1 cellular context compared by ENCODE assay signal in the genomic region with DNA sequence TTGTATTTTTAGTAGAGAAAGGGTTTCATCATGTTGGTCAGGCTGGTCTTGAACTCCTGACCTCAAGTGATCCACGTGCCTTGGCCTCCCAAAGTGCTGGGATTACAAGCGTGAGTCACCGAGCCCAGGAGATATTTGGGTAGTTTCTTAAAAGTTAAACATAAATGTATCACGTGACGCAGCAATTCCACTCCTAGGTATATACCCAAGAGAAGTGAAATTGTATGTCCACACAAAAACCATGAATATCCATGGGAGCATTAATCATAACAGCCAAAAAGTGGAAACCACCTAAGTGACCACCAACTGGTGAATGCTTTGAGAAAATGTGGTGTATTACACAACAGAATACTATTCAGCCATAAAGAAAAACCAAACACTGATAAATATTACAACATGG.
TF ChIP-seq lines count a peak whose summit lies in the region.

No MANE protein-coding gene starts in this region.

TF ChIP-seq in K562, 482 proteins besides CTCF, POLR2A, EP300 and RAD21 (continues in another document):
- TF ChIP-seq KDM2B (CRISPR knock-in tag; IDR thresholded peaks at IDR 0.05) = no peak
- TF ChIP-seq CBX1 (IDR thresholded peaks at IDR 0.05; ENCODE audit: low read depth) = no peak
- TF ChIP-seq, protein P1, sequence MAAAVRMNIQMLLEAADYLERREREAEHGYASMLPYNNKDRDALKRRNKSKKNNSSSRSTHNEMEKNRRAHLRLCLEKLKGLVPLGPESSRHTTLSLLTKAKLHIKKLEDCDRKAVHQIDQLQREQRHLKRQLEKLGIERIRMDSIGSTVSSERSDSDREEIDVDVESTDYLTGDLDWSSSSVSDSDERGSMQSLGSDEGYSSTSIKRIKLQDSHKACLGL (CRISPR knock-in tag; IDR thresholded peaks at IDR 0.05; ENCODE audit: borderline replicate concordance, poor library complexity, severe bottlenecking) = no peak
- TF ChIP-seq, protein P2, sequence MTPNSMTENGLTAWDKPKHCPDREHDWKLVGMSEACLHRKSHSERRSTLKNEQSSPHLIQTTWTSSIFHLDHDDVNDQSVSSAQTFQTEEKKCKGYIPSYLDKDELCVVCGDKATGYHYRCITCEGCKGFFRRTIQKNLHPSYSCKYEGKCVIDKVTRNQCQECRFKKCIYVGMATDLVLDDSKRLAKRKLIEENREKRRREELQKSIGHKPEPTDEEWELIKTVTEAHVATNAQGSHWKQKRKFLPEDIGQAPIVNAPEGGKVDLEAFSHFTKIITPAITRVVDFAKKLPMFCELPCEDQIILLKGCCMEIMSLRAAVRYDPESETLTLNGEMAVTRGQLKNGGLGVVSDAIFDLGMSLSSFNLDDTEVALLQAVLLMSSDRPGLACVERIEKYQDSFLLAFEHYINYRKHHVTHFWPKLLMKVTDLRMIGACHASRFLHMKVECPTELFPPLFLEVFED (CRISPR knock-in tag; conservative IDR thresholded peaks at IDR 0.05) = no peak
- TF ChIP-seq, protein P3, sequence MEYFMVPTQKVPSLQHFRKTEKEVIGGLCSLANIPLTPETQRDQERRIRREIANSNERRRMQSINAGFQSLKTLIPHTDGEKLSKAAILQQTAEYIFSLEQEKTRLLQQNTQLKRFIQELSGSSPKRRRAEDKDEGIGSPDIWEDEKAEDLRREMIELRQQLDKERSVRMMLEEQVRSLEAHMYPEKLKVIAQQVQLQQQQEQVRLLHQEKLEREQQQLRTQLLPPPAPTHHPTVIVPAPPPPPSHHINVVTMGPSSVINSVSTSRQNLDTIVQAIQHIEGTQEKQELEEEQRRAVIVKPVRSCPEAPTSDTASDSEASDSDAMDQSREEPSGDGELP (CRISPR knock-in tag; IDR thresholded peaks at IDR 0.05; ENCODE audit: borderline replicate concordance) = no peak
- TF ChIP-seq RHOXF2B (CRISPR knock-in tag; conservative IDR thresholded peaks at IDR 0.05) = no peak
- TF ChIP-seq ZNF766 (CRISPR knock-in tag; conservative IDR thresholded peaks at IDR 0.05) = no peak
- TF ChIP-seq NFRKB (IDR thresholded peaks at IDR 0.05; ENCODE audit: low read depth) = peak; percentile 21; the same call in 1 of the 2 replicates
- no peak for TF ChIP-seq TARDBP (IDR thresholded peaks at IDR 0.05)
- TF ChIP-seq ZNF79 (CRISPR knock-in tag; IDR thresholded peaks at IDR 0.05; ENCODE audit: low read depth) = no peak
- peak; percentile 54; the same call in 1 of the 2 replicates for TF ChIP-seq DMBX1 (CRISPR knock-in tag; IDR thresholded peaks at IDR 0.05; ENCODE audit: borderline replicate concordance)
- TF ChIP-seq, protein P4, sequence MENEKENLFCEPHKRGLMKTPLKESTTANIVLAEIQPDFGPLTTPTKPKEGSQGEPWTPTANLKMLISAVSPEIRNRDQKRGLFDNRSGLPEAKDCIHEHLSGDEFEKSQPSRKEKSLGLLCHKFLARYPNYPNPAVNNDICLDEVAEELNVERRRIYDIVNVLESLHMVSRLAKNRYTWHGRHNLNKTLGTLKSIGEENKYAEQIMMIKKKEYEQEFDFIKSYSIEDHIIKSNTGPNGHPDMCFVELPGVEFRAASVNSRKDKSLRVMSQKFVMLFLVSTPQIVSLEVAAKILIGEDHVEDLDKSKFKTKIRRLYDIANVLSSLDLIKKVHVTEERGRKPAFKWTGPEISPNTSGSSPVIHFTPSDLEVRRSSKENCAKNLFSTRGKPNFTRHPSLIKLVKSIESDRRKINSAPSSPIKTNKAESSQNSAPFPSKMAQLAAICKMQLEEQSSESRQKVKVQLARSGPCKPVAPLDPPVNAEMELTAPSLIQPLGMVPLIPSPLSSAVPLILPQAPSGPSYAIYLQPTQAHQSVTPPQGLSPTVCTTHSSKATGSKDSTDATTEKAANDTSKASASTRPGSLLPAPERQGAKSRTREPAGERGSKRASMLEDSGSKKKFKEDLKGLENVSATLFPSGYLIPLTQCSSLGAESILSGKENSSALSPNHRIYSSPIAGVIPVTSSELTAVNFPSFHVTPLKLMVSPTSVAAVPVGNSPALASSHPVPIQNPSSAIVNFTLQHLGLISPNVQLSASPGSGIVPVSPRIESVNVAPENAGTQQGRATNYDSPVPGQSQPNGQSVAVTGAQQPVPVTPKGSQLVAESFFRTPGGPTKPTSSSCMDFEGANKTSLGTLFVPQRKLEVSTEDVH (IDR thresholded peaks at IDR 0.05; ENCODE audit: low read depth, partially characterized antibody) = no peak
- TF ChIP-seq NR4A1 (CRISPR knock-in tag; IDR thresholded peaks at IDR 0.05) = no peak
- no peak for TF ChIP-seq NR4A1 (tag; IDR thresholded peaks at IDR 0.05)
- no peak; the same call in 1 of the 2 replicates for TF ChIP-seq MTF1 (CRISPR knock-in tag; IDR thresholded peaks at IDR 0.05; ENCODE audit: borderline replicate concordance)
- TF ChIP-seq, protein P5, sequence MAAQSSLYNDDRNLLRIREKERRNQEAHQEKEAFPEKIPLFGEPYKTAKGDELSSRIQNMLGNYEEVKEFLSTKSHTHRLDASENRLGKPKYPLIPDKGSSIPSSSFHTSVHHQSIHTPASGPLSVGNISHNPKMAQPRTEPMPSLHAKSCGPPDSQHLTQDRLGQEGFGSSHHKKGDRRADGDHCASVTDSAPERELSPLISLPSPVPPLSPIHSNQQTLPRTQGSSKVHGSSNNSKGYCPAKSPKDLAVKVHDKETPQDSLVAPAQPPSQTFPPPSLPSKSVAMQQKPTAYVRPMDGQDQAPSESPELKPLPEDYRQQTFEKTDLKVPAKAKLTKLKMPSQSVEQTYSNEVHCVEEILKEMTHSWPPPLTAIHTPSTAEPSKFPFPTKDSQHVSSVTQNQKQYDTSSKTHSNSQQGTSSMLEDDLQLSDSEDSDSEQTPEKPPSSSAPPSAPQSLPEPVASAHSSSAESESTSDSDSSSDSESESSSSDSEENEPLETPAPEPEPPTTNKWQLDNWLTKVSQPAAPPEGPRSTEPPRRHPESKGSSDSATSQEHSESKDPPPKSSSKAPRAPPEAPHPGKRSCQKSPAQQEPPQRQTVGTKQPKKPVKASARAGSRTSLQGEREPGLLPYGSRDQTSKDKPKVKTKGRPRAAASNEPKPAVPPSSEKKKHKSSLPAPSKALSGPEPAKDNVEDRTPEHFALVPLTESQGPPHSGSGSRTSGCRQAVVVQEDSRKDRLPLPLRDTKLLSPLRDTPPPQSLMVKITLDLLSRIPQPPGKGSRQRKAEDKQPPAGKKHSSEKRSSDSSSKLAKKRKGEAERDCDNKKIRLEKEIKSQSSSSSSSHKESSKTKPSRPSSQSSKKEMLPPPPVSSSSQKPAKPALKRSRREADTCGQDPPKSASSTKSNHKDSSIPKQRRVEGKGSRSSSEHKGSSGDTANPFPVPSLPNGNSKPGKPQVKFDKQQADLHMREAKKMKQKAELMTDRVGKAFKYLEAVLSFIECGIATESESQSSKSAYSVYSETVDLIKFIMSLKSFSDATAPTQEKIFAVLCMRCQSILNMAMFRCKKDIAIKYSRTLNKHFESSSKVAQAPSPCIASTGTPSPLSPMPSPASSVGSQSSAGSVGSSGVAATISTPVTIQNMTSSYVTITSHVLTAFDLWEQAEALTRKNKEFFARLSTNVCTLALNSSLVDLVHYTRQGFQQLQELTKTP (IDR thresholded peaks at IDR 0.05; ENCODE audit: low read depth in 1 of 2, partially characterized antibody in 2 of 2) = peak in 1 of 2 experiments; percentile 51
- TF ChIP-seq, protein P6, sequence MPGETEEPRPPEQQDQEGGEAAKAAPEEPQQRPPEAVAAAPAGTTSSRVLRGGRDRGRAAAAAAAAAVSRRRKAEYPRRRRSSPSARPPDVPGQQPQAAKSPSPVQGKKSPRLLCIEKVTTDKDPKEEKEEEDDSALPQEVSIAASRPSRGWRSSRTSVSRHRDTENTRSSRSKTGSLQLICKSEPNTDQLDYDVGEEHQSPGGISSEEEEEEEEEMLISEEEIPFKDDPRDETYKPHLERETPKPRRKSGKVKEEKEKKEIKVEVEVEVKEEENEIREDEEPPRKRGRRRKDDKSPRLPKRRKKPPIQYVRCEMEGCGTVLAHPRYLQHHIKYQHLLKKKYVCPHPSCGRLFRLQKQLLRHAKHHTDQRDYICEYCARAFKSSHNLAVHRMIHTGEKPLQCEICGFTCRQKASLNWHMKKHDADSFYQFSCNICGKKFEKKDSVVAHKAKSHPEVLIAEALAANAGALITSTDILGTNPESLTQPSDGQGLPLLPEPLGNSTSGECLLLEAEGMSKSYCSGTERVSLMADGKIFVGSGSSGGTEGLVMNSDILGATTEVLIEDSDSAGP (CRISPR knock-in tag; IDR thresholded peaks at IDR 0.05) = no peak
- no peak for TF ChIP-seq ATF1 (CRISPR knock-in tag; IDR thresholded peaks at IDR 0.05)
- TF ChIP-seq ATF1 (tag; IDR thresholded peaks at IDR 0.05) = no peak
- no peak for TF ChIP-seq NELFE (IDR thresholded peaks at IDR 0.05; ENCODE audit: insufficient read depth, insufficient read length)
- TF ChIP-seq PTBP1 (IDR thresholded peaks at IDR 0.05; ENCODE audit: low read depth, low read length) = no peak
- TF ChIP-seq KDM5B (IDR thresholded peaks at IDR 0.05; ENCODE audit: insufficient replicate concordance, low read depth, low read length) = no peak
- no peak for TF ChIP-seq MBD2 (IDR thresholded peaks at IDR 0.05; ENCODE audit: borderline replicate concordance, low read depth)
- no peak for TF ChIP-seq KHSRP (IDR thresholded peaks at IDR 0.05)
- no peak for TF ChIP-seq OTX1 (CRISPR knock-in tag; IDR thresholded peaks at IDR 0.05)
- TF ChIP-seq MECOM (CRISPR knock-in tag; IDR thresholded peaks at IDR 0.05) = peak; percentile 20; the same call in 1 of the 2 replicates
- TF ChIP-seq ZNF584 (CRISPR knock-in tag; IDR thresholded peaks at IDR 0.05; ENCODE audit: low read depth) = no peak
- no peak for TF ChIP-seq ZNF224 (CRISPR knock-in tag; IDR thresholded peaks at IDR 0.05)
- TF ChIP-seq, protein P7, sequence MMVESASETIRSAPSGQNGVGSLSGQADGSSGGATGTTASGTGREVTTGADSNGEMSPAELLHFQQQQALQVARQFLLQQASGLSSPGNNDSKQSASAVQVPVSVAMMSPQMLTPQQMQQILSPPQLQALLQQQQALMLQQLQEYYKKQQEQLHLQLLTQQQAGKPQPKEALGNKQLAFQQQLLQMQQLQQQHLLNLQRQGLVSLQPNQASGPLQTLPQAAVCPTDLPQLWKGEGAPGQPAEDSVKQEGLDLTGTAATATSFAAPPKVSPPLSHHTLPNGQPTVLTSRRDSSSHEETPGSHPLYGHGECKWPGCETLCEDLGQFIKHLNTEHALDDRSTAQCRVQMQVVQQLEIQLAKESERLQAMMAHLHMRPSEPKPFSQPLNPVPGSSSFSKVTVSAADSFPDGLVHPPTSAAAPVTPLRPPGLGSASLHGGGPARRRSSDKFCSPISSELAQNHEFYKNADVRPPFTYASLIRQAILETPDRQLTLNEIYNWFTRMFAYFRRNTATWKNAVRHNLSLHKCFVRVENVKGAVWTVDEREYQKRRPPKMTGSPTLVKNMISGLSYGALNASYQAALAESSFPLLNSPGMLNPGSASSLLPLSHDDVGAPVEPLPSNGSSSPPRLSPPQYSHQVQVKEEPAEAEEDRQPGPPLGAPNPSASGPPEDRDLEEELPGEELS (CRISPR knock-in tag; IDR thresholded peaks at IDR 0.05; ENCODE audit: borderline replicate concordance) = no peak
- no peak for TF ChIP-seq POLR2H (tag; IDR thresholded peaks at IDR 0.05; ENCODE audit: low read depth)
- peak; percentile 45 for TF ChIP-seq FOSL1 (tag; conservative IDR thresholded peaks at IDR 0.05)
- no peak for TF ChIP-seq MCM3 (IDR thresholded peaks at IDR 0.05)
- TF ChIP-seq BCOR (IDR thresholded peaks at IDR 0.05) = 0 out of 2 replicates have a peak, but pooled peaks have one; percentile 22
- TF ChIP-seq BDP1 (IDR thresholded peaks at IDR 0.05; ENCODE audit: insufficient read depth, insufficient read length) = no peak
- TF ChIP-seq, protein P8, sequence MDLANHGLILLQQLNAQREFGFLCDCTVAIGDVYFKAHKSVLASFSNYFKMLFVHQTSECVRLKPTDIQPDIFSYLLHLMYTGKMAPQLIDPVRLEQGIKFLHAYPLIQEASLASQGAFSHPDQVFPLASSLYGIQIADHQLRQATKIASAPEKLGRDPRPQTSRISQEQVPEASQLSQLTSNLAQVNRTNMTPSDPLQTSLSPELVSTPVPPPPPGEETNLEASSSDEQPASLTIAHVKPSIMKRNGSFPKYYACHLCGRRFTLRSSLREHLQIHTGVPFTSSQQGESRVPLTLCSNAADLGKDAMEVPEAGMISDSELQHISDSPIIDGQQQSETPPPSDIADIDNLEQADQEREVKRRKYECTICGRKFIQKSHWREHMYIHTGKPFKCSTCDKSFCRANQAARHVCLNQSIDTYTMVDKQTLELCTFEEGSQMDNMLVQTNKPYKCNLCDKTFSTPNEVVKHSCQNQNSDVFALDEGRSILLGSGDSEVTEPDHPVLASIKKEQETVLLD (IDR thresholded peaks at IDR 0.05) = 0 out of 2 replicates have a peak, but pooled peaks have one; percentile 27
- TF ChIP-seq ZNF507 (tag; conservative IDR thresholded peaks at IDR 0.05) = no peak
- TF ChIP-seq SMARCE1 (IDR thresholded peaks at IDR 0.05) = no peak; the same call in 1 of the 2 replicates
- TF ChIP-seq, protein P9, sequence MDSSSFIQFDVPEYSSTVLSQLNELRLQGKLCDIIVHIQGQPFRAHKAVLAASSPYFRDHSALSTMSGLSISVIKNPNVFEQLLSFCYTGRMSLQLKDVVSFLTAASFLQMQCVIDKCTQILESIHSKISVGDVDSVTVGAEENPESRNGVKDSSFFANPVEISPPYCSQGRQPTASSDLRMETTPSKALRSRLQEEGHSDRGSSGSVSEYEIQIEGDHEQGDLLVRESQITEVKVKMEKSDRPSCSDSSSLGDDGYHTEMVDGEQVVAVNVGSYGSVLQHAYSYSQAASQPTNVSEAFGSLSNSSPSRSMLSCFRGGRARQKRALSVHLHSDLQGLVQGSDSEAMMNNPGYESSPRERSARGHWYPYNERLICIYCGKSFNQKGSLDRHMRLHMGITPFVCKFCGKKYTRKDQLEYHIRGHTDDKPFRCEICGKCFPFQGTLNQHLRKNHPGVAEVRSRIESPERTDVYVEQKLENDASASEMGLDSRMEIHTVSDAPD (CRISPR knock-in tag; IDR thresholded peaks at IDR 0.05) = 0 out of 2 replicates have a peak, but pooled peaks have one; percentile 44
- TF ChIP-seq ZNF12 (CRISPR knock-in tag; IDR thresholded peaks at IDR 0.05) = no peak
- no peak for TF ChIP-seq ZNF76 (CRISPR knock-in tag; IDR thresholded peaks at IDR 0.05; ENCODE audit: borderline replicate concordance)
- TF ChIP-seq BHLHE40 (IDR thresholded peaks at IDR 0.05; ENCODE audit: low read length) = peak; percentile 47; the same call in 1 of the 2 replicates
- TF ChIP-seq, protein P10, sequence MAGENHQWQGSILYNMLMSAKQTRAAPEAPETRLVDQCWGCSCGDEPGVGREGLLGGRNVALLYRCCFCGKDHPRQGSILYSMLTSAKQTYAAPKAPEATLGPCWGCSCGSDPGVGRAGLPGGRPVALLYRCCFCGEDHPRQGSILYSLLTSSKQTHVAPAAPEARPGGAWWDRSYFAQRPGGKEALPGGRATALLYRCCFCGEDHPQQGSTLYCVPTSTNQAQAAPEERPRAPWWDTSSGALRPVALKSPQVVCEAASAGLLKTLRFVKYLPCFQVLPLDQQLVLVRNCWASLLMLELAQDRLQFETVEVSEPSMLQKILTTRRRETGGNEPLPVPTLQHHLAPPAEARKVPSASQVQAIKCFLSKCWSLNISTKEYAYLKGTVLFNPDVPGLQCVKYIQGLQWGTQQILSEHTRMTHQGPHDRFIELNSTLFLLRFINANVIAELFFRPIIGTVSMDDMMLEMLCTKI (IDR thresholded peaks at IDR 0.05; ENCODE audit: partially characterized antibody) = no peak
- TF ChIP-seq CTBP1 (IDR thresholded peaks at IDR 0.05; ENCODE audit: borderline replicate concordance) = no peak
